In genomic region chr11:43505171-43505570, GRCh38 we compare ENCODE assay signal across 9 cellular contexts.
DNase-seq lines count a peak whose midpoint lies in the region; TF ChIP-seq lines count a peak whose summit lies in the region.
"Had no signal": no experiment of that assay in that cellular context is flagged by ENCODE, and none has a peak within 500 bp of the region (broad histone marks: within the 10 kb centered on the region; RNA-seq: fewer than 3 reads in every experiment).

No MANE protein-coding gene starts in this region.

- DNase-seq in activated CD8-positive, alpha-beta memory T cell treated with anti-CD3 and anti-CD28 coated beads for 24 hours = peak; percentile 30
- DNase-seq in activated CD8-positive, alpha-beta memory T cell treated with anti-CD3 and anti-CD28 coated beads, Interleukin-2, amount 50 U/mL, for 48 hours = no peak
- peak; percentile 42 for DNase-seq in NCI-H226
- DNase-seq in neural crest cell (ENCODE audit: low read depth, low spot score) = no peak
- DNase-seq in HCEC 1CT = no peak
- DNase-seq in NCI-H524 treated with DMSO at 0.1 percent for 48 hours (lab: John Stamatoyannopoulos, UW) = no peak
- DNase-seq: CD4-positive, CD25-positive, alpha-beta regulatory T cell; CD8-positive, alpha-beta T cell had no signal

- peaks cover 3% of the 10 kb centered on the region for H3K9me3 Mint-ChIP-seq in neural crest cell

- H3K4me1 Mint-ChIP-seq in neural crest cell = no peaks in the 10 kb centered on the region
- H3K4me1 Mint-ChIP-seq: B cell had no signal

- no peak for TF ChIP-seq CTCF in neural crest cell (conservative IDR thresholded peaks at IDR 0.05)

- no peak overlapping the region for H3K4me3 Mint-ChIP-seq in neural crest cell
- H3K4me3 Mint-ChIP-seq: B cell; CD4-positive, CD25-positive, alpha-beta regulatory T cell; CD8-positive, alpha-beta T cell had no signal

- peaks cover 3% of the 10 kb centered on the region for H3K27me3 Mint-ChIP-seq in neural crest cell (ENCODE audit: low read depth)

- H3K27ac Mint-ChIP-seq in neural crest cell (ENCODE audit: unreplicated experiment) = peak overlapping the region; percentile 65
- H3K27ac Mint-ChIP-seq: B cell; CD4-positive, CD25-positive, alpha-beta regulatory T cell; CD8-positive, alpha-beta T cell had no signal

- peaks cover 4% of the 10 kb centered on the region for H3K36me3 Mint-ChIP-seq in neural crest cell (ENCODE audit: low read depth)
- H3K36me3 Mint-ChIP-seq: CD4-positive, CD25-positive, alpha-beta regulatory T cell; CD8-positive, alpha-beta T cell had no signal

Comparison
In these comparisons a context has a peak if more than half of its experiments do, and no peak if none do; other contexts are left out.
1. DNase-seq: peak in activated CD8-positive, alpha-beta memory T cell treated with anti-CD3 and anti-CD28 coated beads for 24 hours (single experiment) and NCI-H226 (single experiment); none in activated CD8-positive, alpha-beta memory T cell treated with anti-CD3 and anti-CD28 coated beads, Interleukin-2, amount 50 U/mL, for 48 hours (single experiment), neural crest cell (single experiment), HCEC 1CT (single experiment) and NCI-H524 treated with DMSO at 0.1 percent for 48 hours (single experiment).